ENCODE assay signal across 16 cellular contexts in genomic region chr17:17506893-17507464, GRCh38. TPM values are rescaled to one million over a fixed set of nuclear protein-coding genes. Genes with fewer than 3 reads are reported as not detected.
A peak's percentile ranks its signal among the peaks of the same experiment; 100 is the strongest.
DNase-seq lines count a peak whose midpoint lies in the region; ATAC-seq lines count a peak whose summit lies in the region.
"Had no signal": no experiment of that assay in that cellular context is flagged by ENCODE, and none has a peak within 500 bp of the region (broad histone marks: within the 10 kb centered on the region; RNA-seq: fewer than 3 reads in every experiment).

No MANE protein-coding gene starts in this region.

- intact Hi-C loops in left ventricle myocardium superior (cut with micrococcal nuclease), result no loop called here

- in situ Hi-C loops in ACHN (cut with HindIII; ENCODE audit: low pct_ligation_motif_present, low pct_unique_long_range_greater_than_20kb, low sequenced_read_pairs), result no loop called here

- peak; percentile 53 for DNase-seq in NCI-H1092 (lab: John Stamatoyannopoulos, UW)
- DNase-seq in SHP77 (lab: John Stamatoyannopoulos, UW), result peak; percentile 99
- DNase-seq in left ventricle myocardium superior, result peak; percentile 81
- peak; percentile 60 for DNase-seq in putamen (ENCODE audit: low spot score)
- no peak for DNase-seq in activated effector memory CD4-positive, alpha-beta T cell treated with Interleukin-2 at 50 U/mL for 16 hours
- no peak for DNase-seq in stimulated activated CD4-positive, alpha-beta T cell treated with anti-CD3 and anti-CD28 coated beads, Interleukin-2, amount 100 ng/mL, for 24 hours
- DNase-seq in NCI-H226, result no peak
- DNase-seq in ACHN, result no peak
- DNase-seq: activated naive CD8-positive, alpha-beta T cell treated with anti-CD3 and anti-CD28 coated beads for 36 hours; CD4-positive, CD25-positive, alpha-beta regulatory T cell; cortex of kidney; kidney glomerular epithelial cell; RPMI8226; stimulated activated CD4-positive, alpha-beta T cell treated with anti-CD3 and anti-CD28 coated beads, Interleukin-4, amount 100 ng/mL, for 1 hour; stimulated activated naive CD4-positive, alpha-beta T cell treated with Interleukin-2 at 50 U/mL for 16 hours had no signal

- peak; percentile 84 for ATAC-seq in left ventricle myocardium superior
- ATAC-seq: K562 had no signal

RNA-seq across cellular contexts. Expression of gene RASD1, which starts 10.8 kb away (rescaled TPM):
- total RNA-seq in left ventricle myocardium superior, result 50.8 TPM

RNA-seq across cellular contexts. Expression of gene MED9, which starts 30.2 kb away (rescaled TPM):
- 42.0 TPM for total RNA-seq in left ventricle myocardium superior

Comparison
In these comparisons a context has a peak if more than half of its experiments do, and no peak if none do; other contexts are left out.
1. DNase-seq: peak in NCI-H1092 (single experiment), SHP77 (2 of 2), left ventricle myocardium superior (single experiment) and putamen (single experiment); none in activated effector memory CD4-positive, alpha-beta T cell treated with Interleukin-2 at 50 U/mL for 16 hours (single experiment), stimulated activated CD4-positive, alpha-beta T cell treated with anti-CD3 and anti-CD28 coated beads, Interleukin-2, amount 100 ng/mL, for 24 hours (0 of 2), NCI-H226 (single experiment) and ACHN (single experiment).